In the genomic region with DNA sequence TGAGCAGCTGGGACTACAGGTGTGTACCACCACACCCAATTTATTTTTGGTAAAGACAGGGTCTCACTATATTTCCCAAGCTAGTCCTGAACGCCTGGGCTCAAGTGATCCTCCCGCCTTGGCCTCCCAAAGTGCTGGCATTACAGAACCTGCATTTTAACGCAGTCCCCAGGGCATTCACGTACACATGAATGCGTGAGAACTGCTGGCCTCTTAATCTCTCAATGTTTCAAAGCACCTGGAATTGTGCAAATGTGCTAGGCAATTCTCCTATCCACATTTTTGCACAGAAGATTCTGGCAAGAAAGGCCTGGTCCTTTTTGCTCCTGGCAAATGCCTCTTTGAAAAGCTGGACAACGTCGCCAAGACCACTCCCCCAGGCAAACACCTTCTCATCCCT, we compare ENCODE assay signal across 18 cellular contexts. TPM values are rescaled to one million over a fixed set of nuclear protein-coding genes. Genes with fewer than 3 reads are reported as not detected.
DNase-seq lines count a peak whose midpoint lies in the region; ATAC-seq and TF ChIP-seq lines count a peak whose summit lies in the region.
"Had no signal": no experiment of that assay in that cellular context is flagged by ENCODE, and none has a peak within 500 bp of the region (broad histone marks: within the 10 kb centered on the region; RNA-seq: fewer than 3 reads in every experiment).

No MANE protein-coding gene starts in this region.

- peak overlapping the region; percentile 58 for H3K27ac ChIP-seq in left ventricle myocardium inferior (replicated peaks)
- H3K27ac ChIP-seq in PC-3 (ENCODE audit: low read length) = no peak overlapping the region
- H3K27ac ChIP-seq: ovary, tibial nerve had no signal

- H3F3A ChIP-seq in PC-3 (ENCODE audit: low read length, unreplicated experiment) = no peaks in the 10 kb centered on the region

- BruUV-seq in PC-3 (replicated peaks; lab: Mats Ljungman, UMichigan) (no TSS peak), MCF 10A (replicated peaks; lab: Mats Ljungman, UMichigan) (no TSS peak)

- intact Hi-C loops in left ventricle myocardium inferior (cut with micrococcal nuclease) (no loop called here), cardiac septum (cut with DNase I) (no loop called here), PC-3 (cut with micrococcal nuclease) (no loop called here), MCF 10A (cut with micrococcal nuclease) (no loop called here)

- no peaks in the 10 kb centered on the region for H3K9me3 Mint-ChIP-seq in IgD-negative memory B cell
- no peaks in the 10 kb centered on the region for H3K9me3 Mint-ChIP-seq in activated naive CD8-positive, alpha-beta T cell treated with anti-CD3 and anti-CD28 coated beads, Interleukin-2, amount 50 U/mL, for 24 hours
- H3K9me3 Mint-ChIP-seq in type B pancreatic cell = no peaks in the 10 kb centered on the region
- no peaks in the 10 kb centered on the region for H3K9me3 Mint-ChIP-seq in MCF 10A (ENCODE audit: unreplicated experiment)

- H3K4me3 ChIP-seq in left ventricle myocardium inferior (no peak overlapping the region), PC-3 (ENCODE audit: low read length) (no peak overlapping the region)
- H3K4me3 ChIP-seq: ovary, tibial nerve had no signal

- H3K27ac Mint-ChIP-seq in IgD-negative memory B cell (peak overlapping the region in 2 of 3 donors; percentile 54 to 79), type B pancreatic cell (peak overlapping the region; percentile 16), MCF 10A (ENCODE audit: low read depth, unreplicated experiment) (no peak overlapping the region)
- peak overlapping the region; percentile 88 for H3K27ac Mint-ChIP-seq in activated naive CD8-positive, alpha-beta T cell treated with anti-CD3 and anti-CD28 coated beads, Interleukin-2, amount 50 U/mL, for 24 hours

- DNase-seq in left ventricle myocardium inferior (no peak), cardiac septum (ENCODE audit: low spot score) (no peak), type B pancreatic cell (ENCODE audit: extremely low spot score, unreplicated experiment) (no peak), PC-3 (no peak), omental fat pad (ENCODE audit: low spot score) (no peak), MCF 10A (ENCODE audit: unreplicated experiment) (no peak)
- no peak for DNase-seq in activated naive CD8-positive, alpha-beta T cell treated with anti-CD3 and anti-CD28 coated beads, Interleukin-2, amount 50 U/mL, for 24 hours
- DNase-seq: activated naive CD4-positive, alpha-beta T cell; Karpas-422; NCI-H1105; NCI-H2171; NCI-H526 treated with DMSO at 0.1 percent for 48 hours; ovary; SHP77 treated with DMSO at 0.1 percent for 48 hours; stimulated activated naive CD4-positive, alpha-beta T cell treated with Interleukin-2 at 50 U/mL for 16 hours had no signal

- peaks cover 21 to 29% (median 21%) of the 10 kb centered on the region in 3 donors for H3K4me1 Mint-ChIP-seq in IgD-negative memory B cell
- H3K4me1 Mint-ChIP-seq in activated naive CD8-positive, alpha-beta T cell treated with anti-CD3 and anti-CD28 coated beads, Interleukin-2, amount 50 U/mL, for 24 hours = peaks cover 29% of the 10 kb centered on the region
- H3K4me1 Mint-ChIP-seq in type B pancreatic cell (ENCODE audit: unreplicated experiment) = peaks cover 22% of the 10 kb centered on the region
- H3K4me1 Mint-ChIP-seq in MCF 10A (ENCODE audit: insufficient read depth, unreplicated experiment) = no peaks in the 10 kb centered on the region

- no peaks in the 10 kb centered on the region for H4K20me1 ChIP-seq in PC-3 (ENCODE audit: low read length)

- H3K9me2 ChIP-seq in PC-3 (replicated peaks; ENCODE audit: low read length) = no peaks in the 10 kb centered on the region

- H3K79me2 ChIP-seq in PC-3 (ENCODE audit: low read length) = no peaks in the 10 kb centered on the region

- ATAC-seq in activated naive CD8-positive, alpha-beta T cell treated with anti-CD3 and anti-CD28 coated beads, Interleukin-2, amount 50 U/mL, for 24 hours = no peak
- ATAC-seq in PC-3 (no peak), omental fat pad (ENCODE audit: low FRiP score) (no peak)

- POLR2A ChIA-PET in PC-3 (lab: Charles Lee; ENCODE audit: unreplicated experiment) (no interaction called here), MCF 10A (lab: Yijun Ruan, JAX) (no interaction called here)

- H3K9me3 ChIP-seq in left ventricle myocardium inferior (replicated peaks) = no peaks in the 10 kb centered on the region
- H3K9me3 ChIP-seq in PC-3 (ENCODE audit: low read length) = no peaks in the 10 kb centered on the region
- H3K9me3 ChIP-seq: ovary, tibial nerve had no signal

- H3K27me3 Mint-ChIP-seq in IgD-negative memory B cell (peaks cover 1% of the 10 kb centered on the region), type B pancreatic cell (peaks cover 11% of the 10 kb centered on the region), MCF 10A (ENCODE audit: insufficient read depth, unreplicated experiment) (peaks cover 67% of the 10 kb centered on the region)
- H3K27me3 Mint-ChIP-seq in activated naive CD8-positive, alpha-beta T cell treated with anti-CD3 and anti-CD28 coated beads, Interleukin-2, amount 50 U/mL, for 24 hours = no peaks in the 10 kb centered on the region

- no peak overlapping the region for H3K9ac ChIP-seq in PC-3 (ENCODE audit: low read length)

- H3K36me3 ChIP-seq in left ventricle myocardium inferior (no peaks in the 10 kb centered on the region), PC-3 (ENCODE audit: low read depth, low read length) (no peaks in the 10 kb centered on the region)
- H3K36me3 ChIP-seq: ovary, tibial nerve had no signal

- no peak overlapping the region for H3K4me2 ChIP-seq in PC-3 (ENCODE audit: low read length)

- CTCF ChIA-PET in PC-3 (lab: Charles Lee) (no interaction called here), MCF 10A (lab: Yijun Ruan, JAX) (interaction anchor here (0.9 kb wide), 1 partner anchor 56 kb away, joined by 3 read pairs; no protein-coding TSS in a partner anchor)

- TF ChIP-seq CTCF in left ventricle myocardium inferior (IDR thresholded peaks at IDR 0.05; ENCODE audit: borderline replicate concordance) = no peak
- TF ChIP-seq CTCF in type B pancreatic cell (conservative IDR thresholded peaks at IDR 0.05) = no peak
- no peak for TF ChIP-seq CTCF in PC-3 (conservative IDR thresholded peaks at IDR 0.05; ENCODE audit: low read depth, low read length)
- no peak for TF ChIP-seq CTCF in omental fat pad (IDR thresholded peaks at IDR 0.05)
- TF ChIP-seq CTCF in MCF 10A (IDR thresholded peaks at IDR 0.05; ENCODE audit: unreplicated experiment) = no peak

- H2AFZ ChIP-seq in PC-3 (ENCODE audit: low read length) = no peak overlapping the region

- H3K36me3 Mint-ChIP-seq in IgD-negative memory B cell = peaks cover 2% of the 10 kb centered on the region
- H3K36me3 Mint-ChIP-seq in activated naive CD8-positive, alpha-beta T cell treated with anti-CD3 and anti-CD28 coated beads, Interleukin-2, amount 50 U/mL, for 24 hours (ENCODE audit: low read depth) = no peaks in the 10 kb centered on the region
- H3K36me3 Mint-ChIP-seq in type B pancreatic cell = no peaks in the 10 kb centered on the region
- no peaks in the 10 kb centered on the region for H3K36me3 Mint-ChIP-seq in MCF 10A (ENCODE audit: insufficient read depth, unreplicated experiment)

- no peaks in the 10 kb centered on the region for H3K27me3 ChIP-seq in left ventricle myocardium inferior (ENCODE audit: low read depth)
- no peaks in the 10 kb centered on the region for H3K27me3 ChIP-seq in PC-3 (ENCODE audit: low read length)
- H3K27me3 ChIP-seq: ovary, tibial nerve had no signal

- H3K4me1 ChIP-seq in left ventricle myocardium inferior (peaks cover 65% of the 10 kb centered on the region), PC-3 (ENCODE audit: insufficient read depth, low read length) (peaks cover 8% of the 10 kb centered on the region; the same call in 1 of the 2 replicates)

- H3K4me3 Mint-ChIP-seq in IgD-negative memory B cell (peak overlapping the region in 1 of 4 donors; percentile 92), type B pancreatic cell (no peak overlapping the region), MCF 10A (ENCODE audit: unreplicated experiment) (no peak overlapping the region)
- no peak overlapping the region for H3K4me3 Mint-ChIP-seq in activated naive CD8-positive, alpha-beta T cell treated with anti-CD3 and anti-CD28 coated beads, Interleukin-2, amount 50 U/mL, for 24 hours

RNA-seq across cellular contexts. Expression of a gene that starts 35.2 kb away (rescaled TPM):
- 92.1 TPM for total RNA-seq in left ventricle myocardium inferior
- total RNA-seq in cardiac septum = 23.7 TPM
- 24.5 TPM for polyA plus RNA-seq in IgD-negative memory B cell
- total RNA-seq in type B pancreatic cell (ENCODE audit: low replicate concordance) = 7.2 and 7.4 TPM in 2 replicates
- total RNA-seq in PC-3 (2014; rRNA removed) = 0.75 and 2.1 TPM in 2 replicates
- 10 to 100 TPM in 1 of 4 donors, 1 to 10 TPM in 3; 4.5 to 22.4 (median 6.1) TPM for total RNA-seq in omental fat pad
- total RNA-seq in MCF 10A (2022) = not detected in 2 replicates
- total RNA-seq: fibroblast of lung had no signal
- polyA plus RNA-seq: fibroblast of lung had no signal
